In the genomic region with DNA sequence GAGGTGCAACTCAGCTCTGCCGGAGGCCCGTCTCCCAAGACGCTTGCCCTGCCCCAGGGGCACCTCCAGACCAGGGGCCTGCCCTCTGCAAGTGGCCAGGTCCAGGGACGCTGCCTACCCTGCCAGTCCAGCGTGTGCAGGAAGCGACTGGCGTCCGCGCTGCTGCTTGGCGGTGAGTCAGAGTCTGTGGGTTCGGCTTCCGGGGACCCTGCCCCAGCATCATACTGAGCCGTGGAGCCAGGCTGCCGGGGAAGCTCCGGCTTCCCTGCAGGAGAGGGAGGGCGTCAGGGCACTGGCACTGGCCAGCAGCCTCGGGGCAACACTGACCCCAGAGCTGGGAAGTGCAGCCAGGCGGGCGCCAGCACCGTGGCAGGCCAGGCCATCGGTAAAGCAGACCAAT, we compare ENCODE assay signal across 27 cellular contexts. TPM values are rescaled to one million over a fixed set of nuclear protein-coding genes. Genes with fewer than 3 reads are reported as not detected.
"Had no signal": no experiment of that assay in that cellular context is flagged by ENCODE, and none has a peak within 500 bp of the region (broad histone marks: within the 10 kb centered on the region; RNA-seq: fewer than 3 reads in every experiment).

No MANE protein-coding gene starts in this region.

- FAIRE-seq: islet of Langerhans, pancreas had no signal

- H3K27me3 ChIP-seq: pancreas, suprapubic skin, tibial artery, upper lobe of right lung had no signal

- H3K9me3 ChIP-seq: left ventricle myocardium inferior, mucosa of descending colon, pancreas, prostate gland, suprapubic skin, thoracic aorta, tibial artery, upper lobe of right lung had no signal

- H3K4me1 ChIP-seq: left ventricle myocardium inferior, pancreas, prostate gland, suprapubic skin, tibial artery, upper lobe of right lung had no signal

- H3K4me3 ChIP-seq: left ventricle myocardium inferior, lung, mucosa of descending colon, pancreas, prostate gland, skin epidermis, suprapubic skin, thoracic aorta, tibial artery, upper lobe of right lung had no signal

- ATAC-seq: mucosa of descending colon; naive thymus-derived CD4-positive, alpha-beta T cell; natural killer cell treated with Interleukin-12 subunit alpha and Interleukin-12 subunit beta and Interleukin-15 and Interleukin-18, amount 100 ng/mL, for 72 hours; pancreas; right cardiac atrium; sciatic nerve; stimulated activated naive B cell treated with anti-CD40 and anti-IgM and Interleukin-4, amounts not matched to agents 10 μg/mL and 1 μg/mL and 100 μg/mL, for 72 hours; upper lobe of right lung had no signal

- DNase-seq: hypothalamus; immature natural killer cell; left ventricle myocardium inferior; midbrain; mucosa of descending colon; naive thymus-derived CD4-positive, alpha-beta T cell; posterior cingulate gyrus; retina; stimulated activated CD4-positive, alpha-beta T cell treated with anti-CD3 and anti-CD28 coated beads, Interleukin-12 subunit alpha, Interleukin-12 subunit beta, amount 100 ng/mL, for 4 hours; stimulated activated CD4-positive, alpha-beta T cell treated with anti-CD3 and anti-CD28 coated beads, Interleukin-15, amount 100 ng/mL, for 24 hours; stimulated activated CD4-positive, alpha-beta T cell treated with anti-CD3 and anti-CD28 coated beads, Interleukin-2, amount 100 ng/mL, for 24 hours; stimulated activated CD4-positive, alpha-beta T cell treated with anti-CD3 and anti-CD28 coated beads, Interleukin-4, amount 100 ng/mL, for 1 hour; stimulated activated naive B cell treated with anti-CD40 and anti-IgM and Interleukin-4, amounts not matched to agents 10 μg/mL and 1 μg/mL and 100 μg/mL, for 72 hours; tibial artery; trophoblast cell; upper lobe of right lung had no signal

- H3K27ac ChIP-seq: left ventricle myocardium inferior, pancreas, prostate gland, skin epidermis, suprapubic skin, thoracic aorta, tibial artery, upper lobe of right lung had no signal

RNA-seq across cellular contexts. Expression of gene CPLX1, which starts 42.5 kb away (rescaled TPM):
- total RNA-seq: natural killer cell treated with Interleukin-12 subunit alpha and Interleukin-12 subunit beta and Interleukin-15 and Interleukin-18, amount 100 ng/mL, for 72 hours; osteoblast had no signal
- polyA plus RNA-seq: immature natural killer cell had no signal
